ENCODE assay signal across 1 cellular context in genomic region chr18:22517356-22517755, GRCh38.
A peak's percentile ranks its signal among the peaks of the same experiment; 100 is the strongest.
TF ChIP-seq lines count a peak whose summit lies in the region.

No MANE protein-coding gene starts in this region.

TF ChIP-seq in K562, 482 proteins besides CTCF, POLR2A, EP300 and RAD21 (continued from another document):
- TF ChIP-seq ARID3B (CRISPR knock-in tag; IDR thresholded peaks at IDR 0.05; ENCODE audit: borderline replicate concordance) (no peak), PYGO2 (tag; IDR thresholded peaks at IDR 0.05) (no peak), BCOR (IDR thresholded peaks at IDR 0.05) (no peak), CSDE1 (IDR thresholded peaks at IDR 0.05) (no peak), ESRRA (IDR thresholded peaks at IDR 0.05; ENCODE audit: borderline replicate concordance, low read depth) (peak; percentile 60; the same call in 1 of the 2 replicates), ZNF24 (IDR thresholded peaks at IDR 0.05) (0 out of 2 replicates have a peak, but pooled peaks have one; percentile 9), LARP7 (IDR thresholded peaks at IDR 0.05) (no peak), CEBPG (CRISPR knock-in tag; IDR thresholded peaks at IDR 0.05) (no peak), CEBPG (tag; conservative IDR thresholded peaks at IDR 0.05 in 1 of 2, IDR thresholded peaks at IDR 0.05 in 1 of 2) (0 out of 4 replicates have a peak, but pooled peaks of 1 of the 2 experiments have one; percentile 29)
